ENCODE assay signal across 16 cellular contexts in the genomic region with DNA sequence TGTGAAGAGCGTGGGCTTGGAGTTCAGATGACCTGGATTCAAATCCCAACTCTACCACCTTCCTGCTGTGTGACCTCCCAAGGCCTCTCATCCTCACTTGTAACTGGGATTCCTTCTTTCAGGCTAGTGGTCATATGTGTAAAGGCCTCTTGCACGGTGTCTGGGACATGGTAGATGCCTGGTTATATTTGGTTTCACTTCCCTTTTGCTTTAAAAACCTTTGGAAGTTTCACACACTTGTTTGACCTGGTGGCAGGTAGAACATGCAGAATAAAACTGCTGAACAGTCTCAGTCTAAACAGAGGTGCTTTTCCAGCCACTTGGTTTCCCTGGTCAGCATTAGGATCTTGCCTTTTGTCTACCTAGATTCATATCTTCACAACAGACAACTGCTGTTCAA.
"Had no signal": no experiment of that assay in that cellular context is flagged by ENCODE, and none has a peak within 500 bp of the region (broad histone marks: within the 10 kb centered on the region; RNA-seq: fewer than 3 reads in every experiment).

No MANE protein-coding gene starts in this region.

- H3K27me3 ChIP-seq: pancreas, upper lobe of left lung had no signal

- DNase-seq: activated CD4-positive, alpha-beta T cell treated with anti-CD3 and anti-CD28 coated beads for 36 hours; activated CD8-positive, alpha-beta memory T cell treated with anti-CD3 and anti-CD28 coated beads, Interleukin-2, amount 50 U/mL, for 48 hours; activated CD8-positive, alpha-beta T cell treated with anti-CD3 and anti-CD28 coated beads for 36 hours; activated naive CD4-positive, alpha-beta T cell treated with anti-CD3 and anti-CD28 coated beads, Interleukin-2, amount 50 U/mL, for 16 hours; amniotic stem cell; erythroblast; kidney; pancreas; stimulated activated CD4-positive, alpha-beta T cell treated with anti-CD3 and anti-CD28 coated beads, Interleukin-2, amount 100 ng/mL, for 48 hours; stimulated activated naive CD4-positive, alpha-beta T cell treated with Interleukin-2 at 50 U/mL for 16 hours; T-helper 9 cell; upper lobe of left lung had no signal

- H3K9me3 Mint-ChIP-seq: brain; central memory CD8-positive, alpha-beta T cell had no signal

- H3K27me3 Mint-ChIP-seq: activated CD4-positive, alpha-beta T cell treated with anti-CD3 and anti-CD28 coated beads for 36 hours; activated CD8-positive, alpha-beta T cell treated with anti-CD3 and anti-CD28 coated beads for 36 hours; brain; central memory CD8-positive, alpha-beta T cell; dendritic cell treated with granulocyte-macrophage colony-stimulating factor and Interleukin-4, amounts not matched to agents 40 ng/mL and 50 ng/mL, for 4 days had no signal

- H3K9me3 ChIP-seq: pancreas, upper lobe of left lung had no signal

- H3K27ac ChIP-seq: pancreas, upper lobe of left lung, VCaP had no signal

- ATAC-seq: activated CD4-positive, alpha-beta T cell treated with anti-CD3 and anti-CD28 coated beads for 36 hours; activated CD8-positive, alpha-beta T cell treated with anti-CD3 and anti-CD28 coated beads for 36 hours; pancreas had no signal

- H3K4me1 ChIP-seq: pancreas had no signal

- H3K4me3 ChIP-seq: pancreas, upper lobe of left lung had no signal

- H3K4me3 Mint-ChIP-seq: activated CD4-positive, alpha-beta T cell treated with anti-CD3 and anti-CD28 coated beads for 36 hours; activated CD8-positive, alpha-beta T cell treated with anti-CD3 and anti-CD28 coated beads for 36 hours; brain; central memory CD8-positive, alpha-beta T cell; dendritic cell treated with granulocyte-macrophage colony-stimulating factor and Interleukin-4, amounts not matched to agents 40 ng/mL and 50 ng/mL, for 4 days had no signal

- H3K27ac Mint-ChIP-seq: activated CD4-positive, alpha-beta T cell treated with anti-CD3 and anti-CD28 coated beads for 36 hours; dendritic cell treated with granulocyte-macrophage colony-stimulating factor and Interleukin-4, amounts not matched to agents 40 ng/mL and 50 ng/mL, for 4 days had no signal
